6 cellular contexts compared by ENCODE assay signal in the genomic region with DNA sequence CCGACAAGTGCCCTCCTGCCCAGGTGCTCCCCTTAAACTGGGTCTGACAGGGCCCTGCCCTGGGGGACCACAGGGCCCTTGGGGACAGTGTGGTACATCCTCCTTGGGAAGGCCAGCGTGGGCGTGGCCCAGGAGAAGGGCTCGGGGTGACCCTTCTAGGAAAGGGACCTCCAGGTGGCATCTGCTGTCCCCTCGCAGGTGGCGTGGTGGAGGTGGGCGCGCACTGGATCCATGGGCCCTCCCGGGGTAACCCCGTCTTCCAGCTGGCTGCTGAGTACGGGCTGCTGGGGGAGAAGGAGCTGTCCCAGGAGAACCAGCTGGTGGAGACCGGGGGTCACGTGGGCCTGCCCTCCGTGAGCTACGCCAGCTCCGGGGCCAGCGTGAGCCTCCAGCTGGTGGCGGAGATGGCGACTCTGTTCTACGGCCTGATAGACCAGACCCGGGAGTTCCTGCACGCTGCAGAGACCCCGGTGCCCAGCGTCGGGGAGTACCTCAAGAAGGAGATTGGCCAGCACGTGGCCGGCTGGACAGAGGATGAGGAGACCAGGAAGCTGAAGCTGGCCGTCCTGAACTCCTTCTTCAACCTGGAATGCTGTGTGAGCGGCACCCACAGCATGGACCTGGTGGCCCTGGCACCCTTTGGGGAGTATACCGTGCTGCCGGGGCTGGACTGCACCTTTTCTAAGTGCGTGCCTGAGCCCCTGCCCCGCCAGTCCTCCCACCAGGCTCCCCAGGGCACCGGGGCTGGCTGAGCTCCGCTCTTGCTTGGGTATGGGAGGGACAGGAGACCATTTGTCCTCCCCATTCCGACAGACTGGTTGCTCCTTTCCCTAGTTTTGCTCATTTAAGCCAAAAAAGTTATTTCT. TPM values are rescaled to one million over a fixed set of nuclear protein-coding genes. Genes with fewer than 3 reads are reported as not detected.
A peak's percentile ranks its signal among the peaks of the same experiment; 100 is the strongest.
DNase-seq lines count a peak whose midpoint lies in the region; TF ChIP-seq lines count a peak whose summit lies in the region.

No MANE protein-coding gene starts in this region.

- TF ChIP-seq CTCF in AG04450 (IDR thresholded peaks at IDR 0.05; ENCODE audit: low read depth, low read length) (no peak), SU-DHL-6 (IDR thresholded peaks at IDR 0.05; ENCODE audit: insufficient read depth, low read length, poor library complexity, severe bottlenecking) (no peak), kidney epithelial cell (IDR thresholded peaks at IDR 0.05; ENCODE audit: insufficient read depth, low read length, poor library complexity, severe bottlenecking) (no peak)

- no peaks in the 10 kb centered on the region for H3K79me2 ChIP-seq in SU-DHL-6 (ENCODE audit: insufficient read depth, low read length)

- CTCF ChIA-PET in AG04450 (lab: Charles Lee): no interaction called here

- peak overlapping the region; percentile 46; the same call in 1 of the 2 replicates for H3K9ac ChIP-seq in SU-DHL-6 (ENCODE audit: low read length)

- H3F3A ChIP-seq in SU-DHL-6 (ENCODE audit: insufficient read depth): no peaks in the 10 kb centered on the region

- H3K36me3 ChIP-seq in SU-DHL-6 (ENCODE audit: low read length): no peaks in the 10 kb centered on the region
- H3K36me3 ChIP-seq in kidney epithelial cell (ENCODE audit: control insufficient read depth, insufficient read depth, low read length): no peaks in the 10 kb centered on the region

- no peaks in the 10 kb centered on the region; the same call in 1 of the 2 replicates for H3K9me3 ChIP-seq in AG04450 (ENCODE audit: control insufficient read depth, insufficient read depth, low read length)
- no peaks in the 10 kb centered on the region for H3K9me3 ChIP-seq in SU-DHL-6 (ENCODE audit: insufficient read depth, low read length)

- peak overlapping the region; percentile 58 for H3K4me3 ChIP-seq in AG04450 (ENCODE audit: low read depth, low read length)
- H3K4me3 ChIP-seq in SU-DHL-6 (ENCODE audit: insufficient read depth, low read length, poor library complexity, severe bottlenecking): no peak overlapping the region
- H3K4me3 ChIP-seq in kidney epithelial cell (ENCODE audit: low read depth, low read length): peak overlapping the region; percentile 52

- H3K9me2 ChIP-seq in SU-DHL-6 (replicated peaks; ENCODE audit: insufficient read depth, low read length): no peaks in the 10 kb centered on the region

- peak overlapping the region; percentile 48 for H3K4me2 ChIP-seq in SU-DHL-6 (ENCODE audit: low read depth, low read length, poor library complexity, severe bottlenecking)

- H3K27ac ChIP-seq in AG04450 (ENCODE audit: low read depth, low read length) (no peak overlapping the region), SU-DHL-6 (ENCODE audit: low read depth, low read length) (no peak overlapping the region)

- POLR2A ChIA-PET in AG04450 (lab: Yijun Ruan, JAX): no interaction called here

- H3K27me3 ChIP-seq in AG04450 (ENCODE audit: control insufficient read depth, insufficient read depth, low read length) (no peaks in the 10 kb centered on the region), SU-DHL-6 (ENCODE audit: low read length) (no peaks in the 10 kb centered on the region), kidney epithelial cell (ENCODE audit: control insufficient read depth, insufficient read depth, low read length) (no peaks in the 10 kb centered on the region)

- no peaks in the 10 kb centered on the region for H4K20me1 ChIP-seq in SU-DHL-6 (ENCODE audit: low read depth, low read length)

- DNase-seq in AG04450 (ENCODE audit: low read depth, low spot score) (no peak), kidney epithelial cell (ENCODE audit: low read depth) (no peak), NCI-H1436 treated with DMSO at 0.1 percent for 48 hours (lab: John Stamatoyannopoulos, UW) (no peak), SHP77 treated with DMSO at 0.1 percent for 48 hours (lab: John Stamatoyannopoulos, UW) (no peak), islet precursor cell (no peak)

- no peak overlapping the region for H2AFZ ChIP-seq in SU-DHL-6 (ENCODE audit: low read depth, low read length, severe bottlenecking)

RNA-seq across cellular contexts. Expression of a gene that starts 1.0 kb away (rescaled TPM):
- polyA plus RNA-seq in AG04450 (2011; rRNA removed): 3.0 and 3.1 TPM in 2 replicates
- polyA minus RNA-seq in AG04450 (2011; rRNA and poly(A)+ RNA removed): 2.0 and 3.0 TPM in 2 replicates
- total RNA-seq in kidney epithelial cell: 4.3 and 6.4 TPM in 2 replicates

RNA-seq across cellular contexts. Expression of a gene that starts 6.9 kb away (rescaled TPM):
- polyA plus RNA-seq in AG04450 (2011; rRNA removed): 56.6 and 60.9 TPM in 2 replicates
- polyA minus RNA-seq in AG04450 (2011; rRNA and poly(A)+ RNA removed): 38.7 and 43.0 TPM in 2 replicates
- total RNA-seq in kidney epithelial cell: 106 and 127 TPM in 2 replicates

RNA-seq across cellular contexts. Expression of a gene that starts 13.9 kb away (rescaled TPM):
- 36.1 and 40.2 TPM in 2 replicates for polyA plus RNA-seq in AG04450 (2011; rRNA removed)
- polyA minus RNA-seq in AG04450 (2011; rRNA and poly(A)+ RNA removed): 34.9 and 45.7 TPM in 2 replicates
- total RNA-seq in kidney epithelial cell: 26.7 and 40.3 TPM in 2 replicates

RNA-seq across cellular contexts. Expression of a gene that starts 22.2 kb away (rescaled TPM):
- 17.8 and 24.3 TPM in 2 replicates for polyA plus RNA-seq in AG04450 (2011; rRNA removed)
- polyA minus RNA-seq in AG04450 (2011; rRNA and poly(A)+ RNA removed): 3.2 and 5.7 TPM in 2 replicates
- total RNA-seq in kidney epithelial cell: 47.0 and 58.8 TPM in 2 replicates

RNA-seq across cellular contexts. Expression of a gene that starts 32.9 kb away (rescaled TPM):
- not detected in 2 replicates for polyA plus RNA-seq in AG04450 (2011; rRNA removed)
- not detected in 2 replicates for polyA minus RNA-seq in AG04450 (2011; rRNA and poly(A)+ RNA removed)
- not detected in 2 replicates for total RNA-seq in kidney epithelial cell
